In genomic region chr16:2159052-2159838, GRCh38 we compare ENCODE assay signal across 8 cellular contexts. TPM values are rescaled to one million over a fixed set of nuclear protein-coding genes. Genes with fewer than 3 reads are reported as not detected.
DNase-seq lines count a peak whose midpoint lies in the region; TF ChIP-seq lines count a peak whose summit lies in the region.

No MANE protein-coding gene starts in this region.

- peak overlapping the region; percentile 68 for H3K27ac ChIP-seq in skeletal muscle tissue (ENCODE audit: low read depth, low read length)

- H3K36me3 ChIP-seq in iPS-15b (ENCODE audit: control insufficient read depth, insufficient read depth, low read length), result peaks cover 19% of the 10 kb centered on the region
- H3K36me3 ChIP-seq in skeletal muscle tissue (ENCODE audit: control insufficient read depth in 3 of 3, insufficient read depth in 3 of 3, low read length in 3 of 3), result peaks cover 0 to 2% (median 0%) of the 10 kb centered on the region in 3 donors

- H3K27me3 ChIP-seq in iPS-15b (ENCODE audit: control insufficient read depth, insufficient read depth, low read length), result no peaks in the 10 kb centered on the region
- no peaks in the 10 kb centered on the region for H3K27me3 ChIP-seq in skeletal muscle tissue (ENCODE audit: control insufficient read depth in 3 of 3, insufficient read depth in 3 of 3, low read length in 3 of 3)

- H3K9me3 ChIP-seq in iPS-15b (ENCODE audit: control insufficient read depth, insufficient read depth, low read length) (no peaks in the 10 kb centered on the region), skeletal muscle tissue (ENCODE audit: control insufficient read depth in 3 of 3, low read length in 3 of 3) (no peaks in the 10 kb centered on the region)

- TF ChIP-seq CTCF in GM12865 (IDR thresholded peaks at IDR 0.05; ENCODE audit: insufficient read depth, low read depth, low read length, missing control alignments), result no peak

- DNase-seq in GM12865 (ENCODE audit: low read depth), result no peak
- peak in 49 of 58 donors; percentile 21 to 86 (median 64) for DNase-seq in anterior cingulate cortex (lab: John Stamatoyannopoulos, UW)
- DNase-seq in stimulated activated CD4-positive, alpha-beta T cell treated with anti-CD3 and anti-CD28 coated beads, Interleukin-2, amount 100 ng/mL, for 24 hours, result no peak
- no peak for DNase-seq in OCI-M2 (lab: John Stamatoyannopoulos, UW; ENCODE audit: unreplicated experiment)
- DNase-seq in NCI-H1694 treated with DMSO at 0.1 percent for 48 hours (lab: John Stamatoyannopoulos, UW), result no peak
- DNase-seq in OCI-M1 (lab: John Stamatoyannopoulos, UW), result no peak

- peaks cover 8% of the 10 kb centered on the region for H3K4me1 ChIP-seq in iPS-15b (ENCODE audit: control insufficient read depth, insufficient read depth, low read length)
- H3K4me1 ChIP-seq in skeletal muscle tissue (ENCODE audit: control insufficient read depth in 3 of 3, insufficient read depth in 3 of 3, low read length in 3 of 3), result peaks cover 46 to 59% (median 50%) of the 10 kb centered on the region in 3 donors

- H3K4me3 ChIP-seq in GM12865 (ENCODE audit: low read depth, low read length) (peak overlapping the region; percentile 53), iPS-15b (ENCODE audit: low read depth, low read length) (no peak overlapping the region), skeletal muscle tissue (ENCODE audit: low read length in 3 of 3) (no peak overlapping the region)

- H3K9ac ChIP-seq in iPS-15b (ENCODE audit: low read depth, low read length), result peak overlapping the region; percentile 79
- H3K9ac ChIP-seq in skeletal muscle tissue (ENCODE audit: low read depth in 1 of 3, low read length in 3 of 3), result peak overlapping the region in 2 of 3 donors; percentile 32 to 54

RNA-seq across cellular contexts. Expression of gene TRAF7, which starts 3.7 kb away (rescaled TPM):
- total RNA-seq in skeletal muscle tissue, result 24.0 TPM

RNA-seq across cellular contexts. Expression of gene RAB26, which starts 10.8 kb away (rescaled TPM):
- not detected for total RNA-seq in skeletal muscle tissue

RNA-seq across cellular contexts. Expression of gene PKD1, which starts 23.5 kb away (rescaled TPM):
- 88.7 TPM for total RNA-seq in skeletal muscle tissue

RNA-seq across cellular contexts. Expression of gene CASKIN1, which starts 37.2 kb away (rescaled TPM):
- total RNA-seq in skeletal muscle tissue, result 0.52 TPM

RNA-seq across cellular contexts. Expression of gene MLST8, which starts 46.0 kb away (rescaled TPM):
- total RNA-seq in skeletal muscle tissue, result 7.8 TPM

Comparison
In these comparisons a context has a peak if more than half of its experiments do, and no peak if none do; other contexts are left out.
1. DNase-seq: peak in anterior cingulate cortex (49 of 58); none in GM12865 (single experiment), stimulated activated CD4-positive, alpha-beta T cell treated with anti-CD3 and anti-CD28 coated beads, Interleukin-2, amount 100 ng/mL, for 24 hours (0 of 2), OCI-M2 (single experiment), NCI-H1694 treated with DMSO at 0.1 percent for 48 hours (single experiment) and OCI-M1 (single experiment).